In genomic region chr2:216870508-216871332, GRCh38 we compare ENCODE assay signal across 22 cellular contexts. TPM values are rescaled to one million over a fixed set of nuclear protein-coding genes. Genes with fewer than 3 reads are reported as not detected.
"Had no signal": no experiment of that assay in that cellular context is flagged by ENCODE, and none has a peak within 500 bp of the region (broad histone marks: within the 10 kb centered on the region; RNA-seq: fewer than 3 reads in every experiment).

No MANE protein-coding gene starts in this region.

- H3K9me3 ChIP-seq: MG63, SK-N-SH had no signal

- H3K9ac ChIP-seq: SK-N-SH had no signal

- H3K36me3 ChIP-seq: MG63 had no signal

- DNase-seq: Karpas-422, KG1, MG63, NCI-H1092, NCI-H1105 treated with DMSO at 0.1 percent for 48 hours, NCI-H1417 treated with DMSO at 0.1 percent for 48 hours, NCI-H146, NCI-H1694 treated with DMSO at 0.1 percent for 48 hours, NCI-H1930, NCI-H2081, NCI-H2107, NCI-H2227 treated with DMSO at 0.1 percent for 48 hours, NCI-H524, NCI-H526 treated with DMSO at 0.1 percent for 48 hours, NCI-H748 treated with DMSO at 0.1 percent for 48 hours, SHP77, SK-N-SH had no signal

- H3K27me3 ChIP-seq: MG63 had no signal

- ATAC-seq: Panc1 had no signal

- H3K27ac ChIP-seq: RWPE1 had no signal

- H3K4me3 ChIP-seq: MG63 had no signal

- H3K4me2 ChIP-seq: SK-N-SH had no signal

RNA-seq across cellular contexts. Expression of gene TNP1, which starts 10.9 kb away (rescaled TPM):
- total RNA-seq: HT1080, NCI-H460, SK-MEL-5 had no signal
- polyA plus RNA-seq: SK-N-SH had no signal
